17 cellular contexts compared by ENCODE assay signal in genomic region chr1:93821412-93822144, GRCh38. TPM values are rescaled to one million over a fixed set of nuclear protein-coding genes. Genes with fewer than 3 reads are reported as not detected.
A peak's percentile ranks its signal among the peaks of the same experiment; 100 is the strongest.
DNase-seq lines count a peak whose midpoint lies in the region; ATAC-seq, FAIRE-seq and TF ChIP-seq lines count a peak whose summit lies in the region.
"Had no signal": no experiment of that assay in that cellular context is flagged by ENCODE, and none has a peak within 500 bp of the region (broad histone marks: within the 10 kb centered on the region; RNA-seq: fewer than 3 reads in every experiment).

No MANE protein-coding gene starts in this region.

- WGBS in mammary epithelial cell (ENCODE audit: low coverage, missing lambda C conversion rate), result 88% methylated on average over 4 of the region's 4 CpGs
- WGBS in pancreas, 2 donors, result 88% methylated on average over 4 of the region's 4 CpGs

- H3K4me1 ChIP-seq in mammary epithelial cell (ENCODE audit: insufficient read depth, low read length) (peaks cover 49% of the 10 kb centered on the region), iPS-20b (ENCODE audit: insufficient read depth, low read length) (peaks cover 20% of the 10 kb centered on the region), pancreas (no peaks in the 10 kb centered on the region)

- H2AFZ ChIP-seq in mammary epithelial cell (ENCODE audit: low read depth, low read length), result no peak overlapping the region
- H2AFZ ChIP-seq: PC-9 had no signal

- no peak for TF ChIP-seq CTCF in mammary epithelial cell (conservative IDR thresholded peaks at IDR 0.05 in 1 of 2, IDR thresholded peaks at IDR 0.05 in 1 of 2; ENCODE audit: extremely low read depth in 1 of 2, insufficient read depth in 1 of 2, low read depth in 1 of 2, low read length in 2 of 2)
- no peak for TF ChIP-seq CTCF in MCF 10A (IDR thresholded peaks at IDR 0.05; ENCODE audit: unreplicated experiment)
- TF ChIP-seq CTCF in cardiac fibroblast (IDR thresholded peaks at IDR 0.05; ENCODE audit: low read depth, low read length), result no peak
- TF ChIP-seq CTCF in pancreas (IDR thresholded peaks at IDR 0.05), result no peak

- no peaks in the 10 kb centered on the region for H3K27me3 Mint-ChIP-seq in MCF 10A (ENCODE audit: insufficient read depth, unreplicated experiment)

- H3K9ac ChIP-seq in mammary epithelial cell (ENCODE audit: insufficient read depth, low read length) (no peak overlapping the region), iPS-20b (ENCODE audit: low read depth, low read length) (peak overlapping the region; percentile 51; the same call in 1 of the 2 replicates)
- H3K9ac ChIP-seq: KMS-11 had no signal

- no peak overlapping the region for H3K27ac Mint-ChIP-seq in MCF 10A (ENCODE audit: low read depth, unreplicated experiment)

- H3K4me3 ChIP-seq in mammary epithelial cell (replicated peaks in 1 of 3; ENCODE audit: insufficient read depth in 1 of 3, low read depth in 2 of 3, low read length in 3 of 3), result no peak overlapping the region
- H3K4me3 ChIP-seq in cardiac fibroblast (replicated peaks in 1 of 2; ENCODE audit: low read depth in 2 of 2, low read length in 2 of 2), result no peak overlapping the region
- peak overlapping the region; percentile 38; the same call in 1 of the 2 replicates for H3K4me3 ChIP-seq in iPS-20b (ENCODE audit: low read length)
- no peak overlapping the region for H3K4me3 ChIP-seq in pancreas
- H3K4me3 ChIP-seq: MG63, PC-9 had no signal

- intact Hi-C loops in mammary epithelial cell (cut with micrococcal nuclease) (no loop called here), MCF 10A (cut with micrococcal nuclease) (no loop called here), pancreas (cut with DNase I) (no loop called here)

- H4K20me1 ChIP-seq in mammary epithelial cell (ENCODE audit: insufficient read depth, low read length), result no peaks in the 10 kb centered on the region

- H3K79me2 ChIP-seq in mammary epithelial cell (ENCODE audit: insufficient read depth, low read length), result no peaks in the 10 kb centered on the region

- CTCF ChIA-PET in mammary epithelial cell (lab: Charles Lee; ENCODE audit: low non-redundant PET), result interaction anchor here (0.6 kb wide), 1 partner anchor 515 kb away, joined by 3 read pairs; no protein-coding TSS in a partner anchor
- CTCF ChIA-PET in MCF 10A (lab: Yijun Ruan, JAX), result interaction anchor here (0.6 to 11.3 kb wide), 4 partner anchors 21 to 216 kb away, joined by 3 to 146 read pairs (median 6); no protein-coding TSS in a partner anchor

- dilution Hi-C loops in mammary epithelial cell (cut with HindIII; ENCODE audit: low sequenced_read_pairs), result no loop called here

- in situ Hi-C loops in mammary epithelial cell (cut with MboI; ENCODE audit: low sequenced_read_pairs in 2 of 2), result loop anchor here in 1 of 2 donors (10.0 kb wide), 1 partner anchor 197 kb away; no protein-coding TSS in a partner anchor

- FAIRE-seq in pancreas (lab: Jason Lieb, UNC), result no peak

- no peaks in the 10 kb centered on the region for H3K27me3 ChIP-seq in mammary epithelial cell (ENCODE audit: insufficient read depth, low read length)
- no peaks in the 10 kb centered on the region for H3K27me3 ChIP-seq in iPS-20b (ENCODE audit: insufficient read depth, low read length)
- no peaks in the 10 kb centered on the region for H3K27me3 ChIP-seq in pancreas
- H3K27me3 ChIP-seq: MG63 had no signal

- H3K36me3 ChIP-seq in mammary epithelial cell (ENCODE audit: insufficient read depth, low read length), result no peaks in the 10 kb centered on the region
- no peaks in the 10 kb centered on the region for H3K36me3 ChIP-seq in iPS-20b (ENCODE audit: insufficient read depth, low read depth, low read length)
- H3K36me3 ChIP-seq in pancreas, result no peaks in the 10 kb centered on the region
- H3K36me3 ChIP-seq: MG63 had no signal

- ATAC-seq in pancreas (no peak), HG02885 (IDR thresholded peaks at IDR 0.05; ENCODE audit: poor library complexity, unreplicated experiment) (no peak)
- ATAC-seq: HCT116 had no signal

- DNase-seq in mammary epithelial cell, result peak; percentile 45
- no peak for DNase-seq in MCF 10A (ENCODE audit: unreplicated experiment)
- DNase-seq in cardiac fibroblast (ENCODE audit: low read depth in 2 of 2), result peak; percentile 42 to 67
- DNase-seq in pancreas, result no peak
- no peak for DNase-seq in 8988T
- no peak for DNase-seq in SIG-M5 treated with dmso at 0.1 percent for 504 hours (lab: John Stamatoyannopoulos, UW; ENCODE audit: unreplicated experiment)
- DNase-seq: COR-L47, MG63, NCI-H1092 treated with DMSO at 0.1 percent for 48 hours, NCI-H1694, PC-9 had no signal

- H3K9me3 ChIP-seq in mammary epithelial cell (replicated peaks; ENCODE audit: insufficient read depth, low read length), result no peaks in the 10 kb centered on the region
- H3K9me3 ChIP-seq in iPS-20b (ENCODE audit: insufficient read depth, low read depth, low read length), result no peaks in the 10 kb centered on the region
- no peaks in the 10 kb centered on the region for H3K9me3 ChIP-seq in pancreas
- H3K9me3 ChIP-seq: MG63 had no signal

- H3K27ac ChIP-seq in mammary epithelial cell (ENCODE audit: insufficient read depth, low read depth, low read length) (no peak overlapping the region), iPS-20b (ENCODE audit: low read length) (no peak overlapping the region), pancreas (no peak overlapping the region)
- H3K27ac ChIP-seq: 22Rv1, KMS-11, PC-9 had no signal

- no TSS peak for BruUV-seq in mammary epithelial cell (replicated peaks; lab: Mats Ljungman, UMichigan)
- no TSS peak for BruUV-seq in MCF 10A (replicated peaks; lab: Mats Ljungman, UMichigan)

- H3K36me3 Mint-ChIP-seq in MCF 10A (ENCODE audit: insufficient read depth, unreplicated experiment), result peaks cover 6% of the 10 kb centered on the region
- H3K36me3 Mint-ChIP-seq: CD14-positive monocyte had no signal

- H3K4me3 Mint-ChIP-seq in MCF 10A (ENCODE audit: unreplicated experiment), result no peak overlapping the region
- H3K4me3 Mint-ChIP-seq: CD14-positive monocyte had no signal

- no peaks in the 10 kb centered on the region for H3K9me3 Mint-ChIP-seq in MCF 10A (ENCODE audit: unreplicated experiment)

- POLR2A ChIA-PET in MCF 10A (lab: Yijun Ruan, JAX), result interaction anchor here (0.7 to 1.5 kb wide), 4 partner anchors 8 to 127 kb away, joined by 3 to 4 read pairs (median 4); no protein-coding TSS in a partner anchor

- peaks cover 34% of the 10 kb centered on the region for H3K4me1 Mint-ChIP-seq in MCF 10A (ENCODE audit: insufficient read depth, unreplicated experiment)

- H3K4me2 ChIP-seq in mammary epithelial cell (ENCODE audit: insufficient read depth, low read depth, low read length), result no peak overlapping the region
- H3K4me2 ChIP-seq: KMS-11, PC-9 had no signal

RNA-seq across cellular contexts. Expression of gene DNTTIP2, which starts 57.4 kb away (rescaled TPM):
- total RNA-seq in mammary epithelial cell, result 10 to 100 TPM; 40.5 to 74.9 TPM
- 22.1 TPM for polyA plus RNA-seq in mammary epithelial cell
- 12.2 TPM for polyA minus RNA-seq in mammary epithelial cell
- 78.1 and 96.5 TPM in 2 replicates for total RNA-seq in MCF 10A (2022)
- total RNA-seq in pancreas, result 10 to 100 TPM; 15.7 to 24.3 (median 20.5) TPM
- 10 to 100 TPM; 26.4 to 39.2 TPM for polyA plus RNA-seq in pancreas

Comparison
In these comparisons a context has a peak if more than half of its experiments do, and no peak if none do; other contexts are left out.
1. DNase-seq: peak in mammary epithelial cell (single experiment) and cardiac fibroblast (2 of 2); none in MCF 10A (single experiment), pancreas (0 of 6), 8988T (single experiment) and SIG-M5 treated with dmso at 0.1 percent for 504 hours (single experiment).